1 cellular context compared by ENCODE assay signal in the genomic region with DNA sequence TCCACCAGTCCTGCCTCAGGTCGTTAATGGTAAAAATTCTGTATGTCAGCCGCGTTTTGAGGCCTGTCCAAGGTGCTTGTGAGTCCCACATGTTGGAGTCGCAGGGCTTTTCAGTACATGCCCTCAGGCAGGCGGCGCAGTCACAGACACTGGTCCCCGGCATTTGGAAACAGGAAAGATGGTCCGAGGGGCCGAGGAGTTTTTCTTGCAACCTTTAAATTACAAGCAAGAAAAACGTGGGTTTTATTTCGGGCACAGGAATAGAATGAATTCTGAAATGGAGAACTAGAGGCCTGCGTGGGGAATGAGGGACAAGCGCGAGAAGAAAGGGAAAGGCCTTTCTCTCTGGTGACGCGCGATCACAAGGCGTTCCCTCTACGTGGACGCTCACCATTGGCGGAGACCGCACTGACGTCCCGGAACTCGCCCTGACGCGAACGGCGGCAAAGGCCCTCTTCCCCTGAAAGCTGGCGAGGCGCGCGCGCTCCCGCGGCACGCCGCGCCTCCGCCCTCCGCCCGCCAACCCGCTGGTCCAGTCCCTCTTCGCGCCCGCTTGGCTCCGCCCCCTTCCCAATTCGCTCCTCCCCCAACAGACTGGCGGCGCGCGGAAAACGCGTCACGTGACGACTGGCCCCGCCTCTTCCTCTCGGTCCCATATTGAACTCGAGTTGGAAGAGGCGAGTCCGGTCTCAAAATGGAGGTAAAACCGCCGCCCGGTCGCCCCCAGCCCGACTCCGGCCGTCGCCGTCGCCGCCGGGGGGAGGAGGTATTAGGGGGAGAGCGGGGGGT.
TF ChIP-seq lines count a peak whose summit lies in the region.

Gene HNRNPA3 (plus strand): TSS at position 689 of the 789 bp plus-strand sequence. CDS start 6 bp downstream, at position 695.

TF ChIP-seq in HepG2, 621 proteins besides CTCF, POLR2A, EP300 and RAD21 (continued from another document and continues in another):
- TF ChIP-seq ZNF784 (CRISPR knock-in tag; IDR thresholded peaks at IDR 0.05; ENCODE audit: borderline replicate concordance) = no peak; the same call in 1 of the 2 replicates
- peak; percentile 57; the same call in 1 of the 2 replicates for TF ChIP-seq MEF2D (CRISPR knock-in tag; IDR thresholded peaks at IDR 0.05)
- no peak for TF ChIP-seq HNRNPK (IDR thresholded peaks at IDR 0.05; ENCODE audit: low read depth, low read length, poor library complexity, severe bottlenecking)
- no peak for TF ChIP-seq FOXP1 (IDR thresholded peaks at IDR 0.05)
- peak; percentile 17; the same call in 1 of the 2 replicates for TF ChIP-seq FOXP1 (CRISPR knock-in tag; IDR thresholded peaks at IDR 0.05)
- TF ChIP-seq ZBTB38 (CRISPR knock-in tag; IDR thresholded peaks at IDR 0.05) = 0 out of 2 replicates have a peak, but pooled peaks have one; percentile 37
- TF ChIP-seq ZMYM2 (CRISPR knock-in tag; IDR thresholded peaks at IDR 0.05) = peak; percentile 74
- TF ChIP-seq ZNF788 (CRISPR knock-in tag; IDR thresholded peaks at IDR 0.05; ENCODE audit: borderline replicate concordance) = peak; percentile 43; the same call in 1 of the 2 replicates
- TF ChIP-seq ATM (IDR thresholded peaks at IDR 0.05; ENCODE audit: borderline replicate concordance) = no peak
- no peak for TF ChIP-seq NCOA5 (CRISPR knock-in tag; IDR thresholded peaks at IDR 0.05)
- TF ChIP-seq KDM2A (CRISPR knock-in tag; IDR thresholded peaks at IDR 0.05; ENCODE audit: borderline replicate concordance, low read depth) = peak; percentile 59
- TF ChIP-seq ZNF446 (CRISPR knock-in tag; IDR thresholded peaks at IDR 0.05) = 0 out of 2 replicates have a peak, but pooled peaks have one; percentile 6
- no peak for TF ChIP-seq ZNF549 (CRISPR knock-in tag; IDR thresholded peaks at IDR 0.05)
- TF ChIP-seq TBX3 (IDR thresholded peaks at IDR 0.05; ENCODE audit: borderline replicate concordance) = no peak; the same call in 1 of the 2 replicates
- no peak for TF ChIP-seq ZNF543 (CRISPR knock-in tag; IDR thresholded peaks at IDR 0.05)
- no peak for TF ChIP-seq ZNF713 (CRISPR knock-in tag; IDR thresholded peaks at IDR 0.05)
- no peak for TF ChIP-seq ZNF552 (CRISPR knock-in tag; IDR thresholded peaks at IDR 0.05; ENCODE audit: borderline replicate concordance)
- TF ChIP-seq MXD1 (CRISPR knock-in tag; IDR thresholded peaks at IDR 0.05) = peak; percentile 73
- TF ChIP-seq RNF2 (conservative IDR thresholded peaks at IDR 0.05; ENCODE audit: low read depth) = peak; percentile 36; the same call in 1 of the 2 replicates
- TF ChIP-seq, protein P1, sequence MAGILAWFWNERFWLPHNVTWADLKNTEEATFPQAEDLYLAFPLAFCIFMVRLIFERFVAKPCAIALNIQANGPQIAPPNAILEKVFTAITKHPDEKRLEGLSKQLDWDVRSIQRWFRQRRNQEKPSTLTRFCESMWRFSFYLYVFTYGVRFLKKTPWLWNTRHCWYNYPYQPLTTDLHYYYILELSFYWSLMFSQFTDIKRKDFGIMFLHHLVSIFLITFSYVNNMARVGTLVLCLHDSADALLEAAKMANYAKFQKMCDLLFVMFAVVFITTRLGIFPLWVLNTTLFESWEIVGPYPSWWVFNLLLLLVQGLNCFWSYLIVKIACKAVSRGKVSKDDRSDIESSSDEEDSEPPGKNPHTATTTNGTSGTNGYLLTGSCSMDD (CRISPR knock-in tag; IDR thresholded peaks at IDR 0.05) = no peak
- peak; percentile 33; the same call in 1 of the 2 replicates for TF ChIP-seq ONECUT2 (CRISPR knock-in tag; IDR thresholded peaks at IDR 0.05)
- peak; percentile 89; the same call in 1 of the 2 replicates for TF ChIP-seq ZNF709 (CRISPR knock-in tag; IDR thresholded peaks at IDR 0.05)
- TF ChIP-seq, protein P2, sequence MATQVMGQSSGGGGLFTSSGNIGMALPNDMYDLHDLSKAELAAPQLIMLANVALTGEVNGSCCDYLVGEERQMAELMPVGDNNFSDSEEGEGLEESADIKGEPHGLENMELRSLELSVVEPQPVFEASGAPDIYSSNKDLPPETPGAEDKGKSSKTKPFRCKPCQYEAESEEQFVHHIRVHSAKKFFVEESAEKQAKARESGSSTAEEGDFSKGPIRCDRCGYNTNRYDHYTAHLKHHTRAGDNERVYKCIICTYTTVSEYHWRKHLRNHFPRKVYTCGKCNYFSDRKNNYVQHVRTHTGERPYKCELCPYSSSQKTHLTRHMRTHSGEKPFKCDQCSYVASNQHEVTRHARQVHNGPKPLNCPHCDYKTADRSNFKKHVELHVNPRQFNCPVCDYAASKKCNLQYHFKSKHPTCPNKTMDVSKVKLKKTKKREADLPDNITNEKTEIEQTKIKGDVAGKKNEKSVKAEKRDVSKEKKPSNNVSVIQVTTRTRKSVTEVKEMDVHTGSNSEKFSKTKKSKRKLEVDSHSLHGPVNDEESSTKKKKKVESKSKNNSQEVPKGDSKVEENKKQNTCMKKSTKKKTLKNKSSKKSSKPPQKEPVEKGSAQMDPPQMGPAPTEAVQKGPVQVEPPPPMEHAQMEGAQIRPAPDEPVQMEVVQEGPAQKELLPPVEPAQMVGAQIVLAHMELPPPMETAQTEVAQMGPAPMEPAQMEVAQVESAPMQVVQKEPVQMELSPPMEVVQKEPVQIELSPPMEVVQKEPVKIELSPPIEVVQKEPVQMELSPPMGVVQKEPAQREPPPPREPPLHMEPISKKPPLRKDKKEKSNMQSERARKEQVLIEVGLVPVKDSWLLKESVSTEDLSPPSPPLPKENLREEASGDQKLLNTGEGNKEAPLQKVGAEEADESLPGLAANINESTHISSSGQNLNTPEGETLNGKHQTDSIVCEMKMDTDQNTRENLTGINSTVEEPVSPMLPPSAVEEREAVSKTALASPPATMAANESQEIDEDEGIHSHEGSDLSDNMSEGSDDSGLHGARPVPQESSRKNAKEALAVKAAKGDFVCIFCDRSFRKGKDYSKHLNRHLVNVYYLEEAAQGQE (IDR thresholded peaks at IDR 0.05; ENCODE audit: borderline replicate concordance in 1 of 2, low read depth in 1 of 2, low read length in 2 of 2) = peak in 1 of 2 experiments; percentile 76; a peak in 3 of 4 replicates
- TF ChIP-seq FOXA1 (IDR thresholded peaks at IDR 0.05) = no peak
- TF ChIP-seq FOXA1 (CRISPR knock-in tag; IDR thresholded peaks at IDR 0.05) = peak; percentile 7; the same call in 1 of the 2 replicates
- no peak for TF ChIP-seq CSRNP2 (CRISPR knock-in tag; conservative IDR thresholded peaks at IDR 0.05; ENCODE audit: low read depth)
- peak; percentile 78 for TF ChIP-seq ASH2L (IDR thresholded peaks at IDR 0.05; ENCODE audit: insufficient read length, low read depth, low read length)
- TF ChIP-seq BCL3 (CRISPR knock-in tag; IDR thresholded peaks at IDR 0.05) = peak; percentile 77; the same call in 1 of the 2 replicates
- TF ChIP-seq KLF13 (CRISPR knock-in tag; IDR thresholded peaks at IDR 0.05) = no peak
- TF ChIP-seq ZNF703 (CRISPR knock-in tag; IDR thresholded peaks at IDR 0.05; ENCODE audit: borderline replicate concordance) = peak; percentile 41; the same call in 1 of the 2 replicates
- TF ChIP-seq SP5 (CRISPR knock-in tag; IDR thresholded peaks at IDR 0.05; ENCODE audit: borderline replicate concordance, low read depth) = peak; percentile 78
- TF ChIP-seq ZNF432 (CRISPR knock-in tag; IDR thresholded peaks at IDR 0.05; ENCODE audit: borderline replicate concordance) = no peak
- TF ChIP-seq NR3C1 (CRISPR knock-in tag; IDR thresholded peaks at IDR 0.05) = no peak
- TF ChIP-seq HMGA1 (CRISPR knock-in tag; conservative IDR thresholded peaks at IDR 0.05) = no peak
- TF ChIP-seq GTF3A (CRISPR knock-in tag; conservative IDR thresholded peaks at IDR 0.05) = no peak
- no peak for TF ChIP-seq MAFG (CRISPR knock-in tag; IDR thresholded peaks at IDR 0.05)
- TF ChIP-seq HMGXB4 (CRISPR knock-in tag; IDR thresholded peaks at IDR 0.05; ENCODE audit: borderline replicate concordance in 1 of 2, low read depth in 1 of 2) = peak; percentile 54 to 80; a peak in 2 of 4 replicates
- TF ChIP-seq KAT7 (CRISPR knock-in tag; IDR thresholded peaks at IDR 0.05; ENCODE audit: borderline replicate concordance) = peak; percentile 94
- TF ChIP-seq NFE2 (CRISPR knock-in tag; IDR thresholded peaks at IDR 0.05) = no peak
- no peak for TF ChIP-seq ZNF790 (CRISPR knock-in tag; IDR thresholded peaks at IDR 0.05; ENCODE audit: borderline replicate concordance)
- TF ChIP-seq SRSF4 (IDR thresholded peaks at IDR 0.05; ENCODE audit: low read depth, low read length, poor library complexity, severe bottlenecking) = no peak
- TF ChIP-seq SP4 (CRISPR knock-in tag; IDR thresholded peaks at IDR 0.05) = peak; percentile 91
- TF ChIP-seq, protein P3, sequence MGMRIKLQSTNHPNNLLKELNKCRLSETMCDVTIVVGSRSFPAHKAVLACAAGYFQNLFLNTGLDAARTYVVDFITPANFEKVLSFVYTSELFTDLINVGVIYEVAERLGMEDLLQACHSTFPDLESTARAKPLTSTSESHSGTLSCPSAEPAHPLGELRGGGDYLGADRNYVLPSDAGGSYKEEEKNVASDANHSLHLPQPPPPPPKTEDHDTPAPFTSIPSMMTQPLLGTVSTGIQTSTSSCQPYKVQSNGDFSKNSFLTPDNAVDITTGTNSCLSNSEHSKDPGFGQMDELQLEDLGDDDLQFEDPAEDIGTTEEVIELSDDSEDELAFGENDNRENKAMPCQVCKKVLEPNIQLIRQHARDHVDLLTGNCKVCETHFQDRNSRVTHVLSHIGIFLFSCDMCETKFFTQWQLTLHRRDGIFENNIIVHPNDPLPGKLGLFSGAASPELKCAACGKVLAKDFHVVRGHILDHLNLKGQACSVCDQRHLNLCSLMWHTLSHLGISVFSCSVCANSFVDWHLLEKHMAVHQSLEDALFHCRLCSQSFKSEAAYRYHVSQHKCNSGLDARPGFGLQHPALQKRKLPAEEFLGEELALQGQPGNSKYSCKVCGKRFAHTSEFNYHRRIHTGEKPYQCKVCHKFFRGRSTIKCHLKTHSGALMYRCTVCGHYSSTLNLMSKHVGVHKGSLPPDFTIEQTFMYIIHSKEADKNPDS (CRISPR knock-in tag; IDR thresholded peaks at IDR 0.05) = no peak
- no peak for TF ChIP-seq NONO (IDR thresholded peaks at IDR 0.05)
- no peak for TF ChIP-seq NONO (CRISPR knock-in tag; conservative IDR thresholded peaks at IDR 0.05)
- TF ChIP-seq MBD4 (IDR thresholded peaks at IDR 0.05; ENCODE audit: borderline replicate concordance, low read length) = no peak
- TF ChIP-seq, protein P4, sequence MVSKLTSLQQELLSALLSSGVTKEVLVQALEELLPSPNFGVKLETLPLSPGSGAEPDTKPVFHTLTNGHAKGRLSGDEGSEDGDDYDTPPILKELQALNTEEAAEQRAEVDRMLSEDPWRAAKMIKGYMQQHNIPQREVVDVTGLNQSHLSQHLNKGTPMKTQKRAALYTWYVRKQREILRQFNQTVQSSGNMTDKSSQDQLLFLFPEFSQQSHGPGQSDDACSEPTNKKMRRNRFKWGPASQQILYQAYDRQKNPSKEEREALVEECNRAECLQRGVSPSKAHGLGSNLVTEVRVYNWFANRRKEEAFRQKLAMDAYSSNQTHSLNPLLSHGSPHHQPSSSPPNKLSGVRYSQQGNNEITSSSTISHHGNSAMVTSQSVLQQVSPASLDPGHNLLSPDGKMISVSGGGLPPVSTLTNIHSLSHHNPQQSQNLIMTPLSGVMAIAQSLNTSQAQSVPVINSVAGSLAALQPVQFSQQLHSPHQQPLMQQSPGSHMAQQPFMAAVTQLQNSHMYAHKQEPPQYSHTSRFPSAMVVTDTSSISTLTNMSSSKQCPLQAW (CRISPR knock-in tag; IDR thresholded peaks at IDR 0.05) = peak; percentile 28; the same call in 1 of the 2 replicates
